ENCODE assay signal across 8 cellular contexts in genomic region chr17:2397247-2398171, GRCh38. TPM values are rescaled to one million over a fixed set of nuclear protein-coding genes. Genes with fewer than 3 reads are reported as not detected.
DNase-seq lines count a peak whose midpoint lies in the region; ATAC-seq, FAIRE-seq and TF ChIP-seq lines count a peak whose summit lies in the region.

No MANE protein-coding gene starts in this region.

- H3K9me3 ChIP-seq in HepG2 (ENCODE audit: low read length) (no peaks in the 10 kb centered on the region), thymus (ENCODE audit: control insufficient read depth) (peaks cover 2% of the 10 kb centered on the region)

- peaks cover 27% of the 10 kb centered on the region for H4K20me1 ChIP-seq in HepG2 (ENCODE audit: insufficient read depth, low read length)

- in situ Hi-C loops in HepG2 (cut with HindIII; ENCODE audit: extremely low pct_ligation_motif_present, low pct_unique_long_range_greater_than_20kb) = no loop called here

- H3K36me3 ChIP-seq in HepG2 (replicated peaks in 1 of 2; ENCODE audit: control insufficient read depth in 1 of 2, insufficient read depth in 2 of 2, low read length in 2 of 2) (no peaks in the 10 kb centered on the region), thymus (ENCODE audit: control insufficient read depth, insufficient read depth) (no peaks in the 10 kb centered on the region)

- peaks cover 31% of the 10 kb centered on the region for H3K79me2 ChIP-seq in HepG2 (ENCODE audit: insufficient read depth, low read length)

- no peaks in the 10 kb centered on the region for H3K27me3 Mint-ChIP-seq in activated CD4-positive, alpha-beta T cell treated with anti-CD3 and anti-CD28 coated beads, Interleukin-2, amount 10 ng/mL, durations not matched to agents 24 days and 14 days

- POLR2A ChIA-PET in HepG2 (lab: Yijun Ruan, JAX) = interaction anchor here (1.8 to 3.0 kb wide), 4 partner anchors 15 to 114 kb away, joined by 5 to 19 read pairs (median 8); partner anchors contain the start of genes METTL16 and TSR1

- no peak for DNase-seq in activated CD4-positive, alpha-beta T cell treated with anti-CD3 and anti-CD28 coated beads, Interleukin-2, amount 10 ng/mL, durations not matched to agents 24 days and 14 days
- no peak for DNase-seq in activated CD4-positive, alpha-beta T cell treated with anti-CD3 and anti-CD28 coated beads for 1 hour
- DNase-seq in HepG2 (ENCODE audit: low spot score) = no peak

- TF ChIP-seq EP300 in HepG2 (IDR thresholded peaks at IDR 0.05; ENCODE audit: low read depth in 2 of 2, low read length in 2 of 2) = no peak
- no peak for TF ChIP-seq EP300 in HepG2 (CRISPR knock-in tag; IDR thresholded peaks at IDR 0.05; ENCODE audit: borderline replicate concordance)

- intact Hi-C loops in activated CD4-positive, alpha-beta T cell treated with anti-CD3 and anti-CD28 coated beads, Interleukin-2, amount 10 ng/mL, durations not matched to agents 24 days and 14 days (cut with micrococcal nuclease) = loop anchor here (10.0 kb wide), 1 partner anchor 683 kb away; the partner anchor contains the start of gene TLCD2
- intact Hi-C loops in HepG2 (cut with micrococcal nuclease; ENCODE audit: unreplicated experiment) = no loop called here

- no peak for ATAC-seq in HepG2
- ATAC-seq in HG02571 (IDR thresholded peaks at IDR 0.05; ENCODE audit: unreplicated experiment) = no peak
- no peak for ATAC-seq in HG03097 (IDR thresholded peaks at IDR 0.05; ENCODE audit: low FRiP score, unreplicated experiment)
- ATAC-seq in HG02973 (IDR thresholded peaks at IDR 0.05; ENCODE audit: unreplicated experiment) = no peak

- peak overlapping the region; percentile 88 for H3K27ac ChIP-seq in angular gyrus (ENCODE audit: low read depth, low read length)
- peak overlapping the region; percentile 100 for H3K27ac ChIP-seq in HepG2 (ENCODE audit: extremely low read length, insufficient read depth, low read length)
- H3K27ac ChIP-seq in thymus (ENCODE audit: low read depth) = peak overlapping the region; percentile 26

- H3K27me3 ChIP-seq in HepG2 (ENCODE audit: control insufficient read depth in 1 of 2, insufficient read depth in 2 of 2, low read length in 2 of 2) (no peaks in the 10 kb centered on the region; a peak in 2 of 5 replicates), thymus (ENCODE audit: control insufficient read depth, insufficient read depth) (no peaks in the 10 kb centered on the region)

- TF ChIP-seq RAD21 in HepG2 (CRISPR knock-in tag; IDR thresholded peaks at IDR 0.05) = no peak

- TF ChIP-seq CTCF in HepG2 (CRISPR knock-in tag; IDR thresholded peaks at IDR 0.05) = no peak

- H3K9me3 Mint-ChIP-seq in activated CD4-positive, alpha-beta T cell treated with anti-CD3 and anti-CD28 coated beads, Interleukin-2, amount 10 ng/mL, durations not matched to agents 24 days and 14 days = no peaks in the 10 kb centered on the region

- peak in 1 of 2 experiments; percentile 45; a peak in 1 of 4 replicates for TF ChIP-seq POLR2A in HepG2 (IDR thresholded peaks at IDR 0.05; ENCODE audit: insufficient read depth in 1 of 2, low read depth in 2 of 2, low read length in 2 of 2)

- H3K36me3 Mint-ChIP-seq in activated CD4-positive, alpha-beta T cell treated with anti-CD3 and anti-CD28 coated beads, Interleukin-2, amount 10 ng/mL, durations not matched to agents 24 days and 14 days (ENCODE audit: low read depth) = peaks cover 8% of the 10 kb centered on the region

- H3K4me1 Mint-ChIP-seq in activated CD4-positive, alpha-beta T cell treated with anti-CD3 and anti-CD28 coated beads, Interleukin-2, amount 10 ng/mL, durations not matched to agents 24 days and 14 days = peaks cover 39% of the 10 kb centered on the region

- no peak overlapping the region for H2AFZ ChIP-seq in HepG2 (ENCODE audit: low read length)

- H3K4me3 ChIP-seq in HepG2 (replicated peaks in 1 of 3; ENCODE audit: insufficient read depth in 1 of 3, low read depth in 2 of 3, low read length in 3 of 3) (peak overlapping the region; percentile 59 to 87 (median 81)), thymus (ENCODE audit: low read length) (no peak overlapping the region)

- 67% methylated on average over 7 of the region's 12 CpGs for WGBS in HepG2 (ENCODE audit: low lambda C conversion rate)
- WGBS in thymus = 73% methylated on average over 12 of the region's 12 CpGs

- CTCF ChIA-PET in HepG2 (lab: Yijun Ruan, JAX; ENCODE audit: low intra/inter-chr PET ratio, low total read pairs) = no interaction called here

- peaks cover 40% of the 10 kb centered on the region for H3K4me1 ChIP-seq in HepG2 (ENCODE audit: insufficient read depth, low read length)
- H3K4me1 ChIP-seq in thymus (ENCODE audit: control insufficient read depth, insufficient read depth, low read length) = peaks cover 32% of the 10 kb centered on the region

- FAIRE-seq in HepG2 (lab: Jason Lieb, UNC) = no peak

- H3K9ac ChIP-seq in HepG2 (ENCODE audit: insufficient read depth, low read depth, low read length) = peak overlapping the region; percentile 87

- no TSS peak for BruUV-seq in HepG2 (replicated peaks; lab: Mats Ljungman, UMichigan)

- peak overlapping the region; percentile 80 for H3K27ac Mint-ChIP-seq in activated CD4-positive, alpha-beta T cell treated with anti-CD3 and anti-CD28 coated beads, Interleukin-2, amount 10 ng/mL, durations not matched to agents 24 days and 14 days

- H3K4me2 ChIP-seq in HepG2 (ENCODE audit: low read depth, low read length) = peak overlapping the region; percentile 98

- H3K4me3 Mint-ChIP-seq in activated CD4-positive, alpha-beta T cell treated with anti-CD3 and anti-CD28 coated beads, Interleukin-2, amount 10 ng/mL, durations not matched to agents 24 days and 14 days = peak overlapping the region; percentile 99

TF ChIP-seq in HepG2, 621 proteins besides CTCF, POLR2A, EP300 and RAD21 (continues in another document):
- TF ChIP-seq RXRA (CRISPR knock-in tag; IDR thresholded peaks at IDR 0.05) (peak; percentile 20; the same call in 1 of the 2 replicates), ZNF263 (CRISPR knock-in tag; IDR thresholded peaks at IDR 0.05) (peak; percentile 97), THYN1 (CRISPR knock-in tag; IDR thresholded peaks at IDR 0.05; ENCODE audit: borderline replicate concordance, low read depth) (no peak)

RNA-seq across cellular contexts. Expression of gene MNT, which starts 3.4 kb away (rescaled TPM):
- total RNA-seq in activated CD4-positive, alpha-beta T cell treated with anti-CD3 and anti-CD28 coated beads, Interleukin-2, amount 10 ng/mL, durations not matched to agents 24 days and 14 days = 29.1 and 32.8 TPM in 2 replicates
- 2.3 and 3.5 TPM in 2 replicates for total RNA-seq in HepG2 (2016; rRNA removed; fragmentation: Illumina TruSeq; extraction: Trizol)
- 0.79 and 1.5 TPM in 2 replicates for total RNA-seq in HepG2 (2016; cell fraction: cytosol; rRNA removed; fragmentation: Illumina TruSeq; extraction: Trizol; ENCODE audit: low read depth)
- 2.0 and 2.9 TPM in 2 replicates for total RNA-seq in HepG2 (2016; cell fraction: insoluble cytoplasmic fraction; rRNA removed; fragmentation: Illumina TruSeq; extraction: Trizol)
- 2.3 and 2.4 TPM in 2 replicates for total RNA-seq in HepG2 (2016; cell fraction: membrane; rRNA removed; fragmentation: Illumina TruSeq; extraction: Trizol)
- 3.0 and 3.9 TPM in 2 replicates for total RNA-seq in HepG2 (2016; cell fraction: nucleus; rRNA removed; fragmentation: Illumina TruSeq; extraction: Trizol)
- 1.8 and 2.1 TPM in 2 replicates for polyA plus RNA-seq in HepG2 (2011; rRNA removed)
- 0.86 and 0.92 TPM in 2 replicates for polyA plus RNA-seq in HepG2 (2011; cell fraction: cytosol; rRNA removed)
- polyA plus RNA-seq in HepG2 (2011; cell fraction: nucleus; rRNA removed) = 13.6 and 19.3 TPM in 2 replicates
- polyA plus RNA-seq in HepG2 (2012) = 6.6 and 7.5 TPM in 2 replicates
- 0.35 and 0.63 TPM in 2 replicates for polyA plus RNA-seq in HepG2 (2016; cell fraction: cytosol; fragmentation: Illumina TruSeq; extraction: Trizol; ENCODE audit: low read depth)
- 3.1 and 5.6 TPM in 2 replicates for polyA plus RNA-seq in HepG2 (2016; cell fraction: insoluble cytoplasmic fraction; fragmentation: Illumina TruSeq; extraction: Trizol; ENCODE audit: low read depth)
- 1.4 and 1.6 TPM in 2 replicates for polyA plus RNA-seq in HepG2 (2016; cell fraction: membrane; fragmentation: Illumina TruSeq; extraction: Trizol; ENCODE audit: low read depth)
- polyA plus RNA-seq in HepG2 (2016; cell fraction: nucleus; fragmentation: Illumina TruSeq; extraction: Trizol; ENCODE audit: insufficient read depth, low read depth) = 14.3 and 17.8 TPM in 2 replicates
- polyA minus RNA-seq in HepG2 (2011; rRNA and poly(A)+ RNA removed; ENCODE audit: low replicate concordance) = 4.3 and 8.2 TPM in 2 replicates
- 3.1 and 3.8 TPM in 2 replicates for polyA minus RNA-seq in HepG2 (2011; cell fraction: cytosol; rRNA and poly(A)+ RNA removed)
- 8.1 and 8.8 TPM in 2 replicates for polyA minus RNA-seq in HepG2 (2011; cell fraction: nucleus; rRNA and poly(A)+ RNA removed)
- 9.8 TPM for polyA plus RNA-seq in thymus

Comparison
In these comparisons a context has a peak if more than half of its experiments do, and no peak if none do; other contexts are left out.
1. H3K27ac ChIP-seq: peak in every context shown above with its lines; median percentile 100 in HepG2; 88 in angular gyrus; 26 in thymus.